Comparison of ENCODE assay signal across 13 cellular contexts in genomic region chr4:48331577-48332340, GRCh38. TPM values are rescaled to one million over a fixed set of nuclear protein-coding genes. Genes with fewer than 3 reads are reported as not detected.
DNase-seq lines count a peak whose midpoint lies in the region; ATAC-seq and TF ChIP-seq lines count a peak whose summit lies in the region.
"Had no signal": no experiment of that assay in that cellular context is flagged by ENCODE, and none has a peak within 500 bp of the region (broad histone marks: within the 10 kb centered on the region; RNA-seq: fewer than 3 reads in every experiment).

No MANE protein-coding gene starts in this region.

- no peaks in the 10 kb centered on the region for H3K27me3 ChIP-seq in heart left ventricle
- H3K27me3 ChIP-seq in right atrium auricular region = no peaks in the 10 kb centered on the region
- H3K27me3 ChIP-seq in brain microvascular endothelial cell (replicated peaks) = no peaks in the 10 kb centered on the region
- H3K27me3 ChIP-seq in dorsolateral prefrontal cortex = peaks cover 0 to 5% (median 0%) of the 10 kb centered on the region in 45 donors

- intact Hi-C loops in heart left ventricle (cut with DNase I) (no loop called here), dorsolateral prefrontal cortex (cut with DNase I) (no loop called here)

- no peak for DNase-seq in heart left ventricle
- no peak for DNase-seq in right atrium auricular region (ENCODE audit: low spot score)
- peak; percentile 80 for DNase-seq in brain microvascular endothelial cell
- no peak for DNase-seq in left lobe of liver (ENCODE audit: low spot score)
- DNase-seq in dorsolateral prefrontal cortex = no peak
- DNase-seq: activated B cell treated with CpG ODN at 0.5 μM for 24 hours; KBM-7; NCI-H2171; stimulated activated CD4-positive, alpha-beta T cell treated with anti-CD3 and anti-CD28 coated beads, Interleukin-15, amount 100 ng/mL, for 24 hours had no signal

- H3K9me3 ChIP-seq in heart left ventricle (no peaks in the 10 kb centered on the region), right atrium auricular region (no peaks in the 10 kb centered on the region)
- H3K9me3 ChIP-seq: HAP-1 had no signal

- in situ Hi-C loops in brain microvascular endothelial cell (cut with HindIII; ENCODE audit: low pct_ligation_motif_present, low sequenced_read_pairs) = no loop called here

- H3K27ac ChIP-seq in heart left ventricle = peak overlapping the region in 2 of 12 donors; percentile 0 to 15
- no peak overlapping the region for H3K27ac ChIP-seq in right atrium auricular region
- H3K27ac ChIP-seq in brain microvascular endothelial cell = peak overlapping the region; percentile 69
- no peak overlapping the region for H3K27ac ChIP-seq in dorsolateral prefrontal cortex

- H3K36me3 ChIP-seq in heart left ventricle = no peaks in the 10 kb centered on the region
- H3K36me3 ChIP-seq in right atrium auricular region = no peaks in the 10 kb centered on the region
- H3K36me3 ChIP-seq in brain microvascular endothelial cell (replicated peaks) = no peaks in the 10 kb centered on the region
- H3K36me3 ChIP-seq: HAP-1 had no signal

- ATAC-seq in heart left ventricle = peak; percentile 81 to 90 (median 87)
- peak; percentile 34 for ATAC-seq in left lobe of liver
- ATAC-seq in GM19467 (IDR thresholded peaks at IDR 0.05; ENCODE audit: unreplicated experiment) = no peak
- no peak for ATAC-seq in GM18907 (IDR thresholded peaks at IDR 0.05; ENCODE audit: unreplicated experiment)
- no peak for ATAC-seq in GM19351 (IDR thresholded peaks at IDR 0.05; ENCODE audit: unreplicated experiment)

- TF ChIP-seq CTCF in heart left ventricle (IDR thresholded peaks at IDR 0.05) = no peak
- no peak for TF ChIP-seq CTCF in right atrium auricular region (IDR thresholded peaks at IDR 0.05)
- TF ChIP-seq CTCF in brain microvascular endothelial cell (IDR thresholded peaks at IDR 0.05; ENCODE audit: low read depth, low read length, missing control alignments) = no peak
- TF ChIP-seq CTCF in dorsolateral prefrontal cortex (IDR thresholded peaks at IDR 0.05 in 54 of 56, conservative IDR thresholded peaks at IDR 0.05 in 2 of 56; ENCODE audit: low read depth in 1 of 56, partially characterized antibody in 56 of 56) = no peak

- H3K4me1 ChIP-seq in heart left ventricle = peaks cover 0 to 27% (median 5%) of the 10 kb centered on the region in 12 donors
- no peaks in the 10 kb centered on the region for H3K4me1 ChIP-seq in right atrium auricular region

- no peak for TF ChIP-seq POLR2A in heart left ventricle (IDR thresholded peaks at IDR 0.05)

- H3K4me3 ChIP-seq in heart left ventricle (no peak overlapping the region), right atrium auricular region (no peak overlapping the region), brain microvascular endothelial cell (ENCODE audit: low read depth, low read length) (no peak overlapping the region), dorsolateral prefrontal cortex (no peak overlapping the region)
- H3K4me3 ChIP-seq: HAP-1 had no signal

- WGBS in heart left ventricle, 4 donors = 87 to 92% (median 88%) methylated on average over 9 of the region's 9 CpGs

RNA-seq across cellular contexts. Expression of gene SLAIN2, which starts 9.6 kb away (rescaled TPM):
- total RNA-seq in heart left ventricle = 100 to 1,000 TPM; 106 to 178 (median 138) TPM
- 100 to 1,000 TPM in 1 of 2 donors, 10 to 100 TPM in 1; 26.0 to 107 TPM for polyA plus RNA-seq in heart left ventricle
- 100 to 1,000 TPM in 1 of 2 donors, 10 to 100 TPM in 1; 82.1 to 199 TPM for total RNA-seq in right atrium auricular region
- total RNA-seq in left lobe of liver = 32.2 TPM
- total RNA-seq in dorsolateral prefrontal cortex = 100 to 1,000 TPM in 3 of 120 experiments, 10 to 100 TPM in 117; 34.7 to 126 (median 68.5) TPM

Comparison
In these comparisons a context has a peak if more than half of its experiments do, and no peak if none do; other contexts are left out.
1. ATAC-seq: peak in heart left ventricle (4 of 4) and left lobe of liver (single experiment); none in GM19467 (single experiment), GM18907 (single experiment) and GM19351 (single experiment).